Comparison of ENCODE assay signal across 1 cellular context in the genomic region with DNA sequence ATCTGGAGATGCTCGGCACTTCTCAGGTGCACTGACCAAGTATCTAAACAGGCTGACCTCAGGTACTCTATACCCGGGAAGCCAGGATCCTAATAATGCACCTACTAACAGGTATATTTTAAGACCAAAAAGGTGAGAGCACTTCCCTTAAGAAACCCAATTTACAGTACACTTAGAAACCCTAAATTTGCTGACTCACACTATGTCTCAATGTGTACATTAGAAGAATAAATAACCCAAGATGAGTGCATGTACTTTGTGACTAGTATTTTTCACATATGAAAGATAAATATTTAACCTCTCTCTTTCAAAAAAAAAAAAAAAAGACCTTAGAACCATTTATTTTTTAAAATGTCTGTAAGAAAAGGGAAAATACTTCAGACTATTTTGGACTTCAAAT.
A peak's percentile ranks its signal among the peaks of the same experiment; 100 is the strongest.
TF ChIP-seq lines count a peak whose summit lies in the region.

No MANE protein-coding gene starts in this region.

TF ChIP-seq in HepG2, 621 proteins besides CTCF, POLR2A, EP300 and RAD21 (continued from another document):
- TF ChIP-seq SOX13 (IDR thresholded peaks at IDR 0.05) (no peak), SOX13 (CRISPR knock-in tag; conservative IDR thresholded peaks at IDR 0.05 in 1 of 2, IDR thresholded peaks at IDR 0.05 in 1 of 2) (peak in 1 of 2 experiments; percentile 14; a peak in 1 of 4 replicates), GATAD2A (CRISPR knock-in tag; IDR thresholded peaks at IDR 0.05) (peak; percentile 76), ARNT2 (CRISPR knock-in tag; IDR thresholded peaks at IDR 0.05; ENCODE audit: low read depth) (no peak), MAFF (IDR thresholded peaks at IDR 0.05; ENCODE audit: low read depth, low read length) (peak; percentile 97), SAP130 (CRISPR knock-in tag; IDR thresholded peaks at IDR 0.05; ENCODE audit: low read depth) (peak; percentile 53; the same call in 1 of the 2 replicates), NFE2L2 (IDR thresholded peaks at IDR 0.05; ENCODE audit: low read length) (peak; percentile 98), HNF4A (CRISPR knock-in tag; IDR thresholded peaks at IDR 0.05) (peak; percentile 47), NFYB (CRISPR knock-in tag; IDR thresholded peaks at IDR 0.05) (no peak), ZKSCAN8 (CRISPR knock-in tag; IDR thresholded peaks at IDR 0.05; ENCODE audit: borderline replicate concordance) (no peak), RXRB (CRISPR knock-in tag; IDR thresholded peaks at IDR 0.05; ENCODE audit: borderline replicate concordance) (0 out of 2 replicates have a peak, but pooled peaks have one; percentile 10), FOXP1 (IDR thresholded peaks at IDR 0.05) (no peak), FOXP1 (CRISPR knock-in tag; IDR thresholded peaks at IDR 0.05) (peak; percentile 15; the same call in 1 of the 2 replicates), NFKB2 (CRISPR knock-in tag; IDR thresholded peaks at IDR 0.05; ENCODE audit: borderline replicate concordance) (no peak)
- TF ChIP-seq, protein P1, sequence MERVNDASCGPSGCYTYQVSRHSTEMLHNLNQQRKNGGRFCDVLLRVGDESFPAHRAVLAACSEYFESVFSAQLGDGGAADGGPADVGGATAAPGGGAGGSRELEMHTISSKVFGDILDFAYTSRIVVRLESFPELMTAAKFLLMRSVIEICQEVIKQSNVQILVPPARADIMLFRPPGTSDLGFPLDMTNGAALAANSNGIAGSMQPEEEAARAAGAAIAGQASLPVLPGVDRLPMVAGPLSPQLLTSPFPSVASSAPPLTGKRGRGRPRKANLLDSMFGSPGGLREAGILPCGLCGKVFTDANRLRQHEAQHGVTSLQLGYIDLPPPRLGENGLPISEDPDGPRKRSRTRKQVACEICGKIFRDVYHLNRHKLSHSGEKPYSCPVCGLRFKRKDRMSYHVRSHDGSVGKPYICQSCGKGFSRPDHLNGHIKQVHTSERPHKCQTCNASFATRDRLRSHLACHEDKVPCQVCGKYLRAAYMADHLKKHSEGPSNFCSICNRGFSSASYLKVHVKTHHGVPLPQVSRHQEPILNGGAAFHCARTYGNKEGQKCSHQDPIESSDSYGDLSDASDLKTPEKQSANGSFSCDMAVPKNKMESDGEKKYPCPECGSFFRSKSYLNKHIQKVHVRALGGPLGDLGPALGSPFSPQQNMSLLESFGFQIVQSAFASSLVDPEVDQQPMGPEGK (CRISPR knock-in tag; IDR thresholded peaks at IDR 0.05) = no peak
- TF ChIP-seq, protein P2, sequence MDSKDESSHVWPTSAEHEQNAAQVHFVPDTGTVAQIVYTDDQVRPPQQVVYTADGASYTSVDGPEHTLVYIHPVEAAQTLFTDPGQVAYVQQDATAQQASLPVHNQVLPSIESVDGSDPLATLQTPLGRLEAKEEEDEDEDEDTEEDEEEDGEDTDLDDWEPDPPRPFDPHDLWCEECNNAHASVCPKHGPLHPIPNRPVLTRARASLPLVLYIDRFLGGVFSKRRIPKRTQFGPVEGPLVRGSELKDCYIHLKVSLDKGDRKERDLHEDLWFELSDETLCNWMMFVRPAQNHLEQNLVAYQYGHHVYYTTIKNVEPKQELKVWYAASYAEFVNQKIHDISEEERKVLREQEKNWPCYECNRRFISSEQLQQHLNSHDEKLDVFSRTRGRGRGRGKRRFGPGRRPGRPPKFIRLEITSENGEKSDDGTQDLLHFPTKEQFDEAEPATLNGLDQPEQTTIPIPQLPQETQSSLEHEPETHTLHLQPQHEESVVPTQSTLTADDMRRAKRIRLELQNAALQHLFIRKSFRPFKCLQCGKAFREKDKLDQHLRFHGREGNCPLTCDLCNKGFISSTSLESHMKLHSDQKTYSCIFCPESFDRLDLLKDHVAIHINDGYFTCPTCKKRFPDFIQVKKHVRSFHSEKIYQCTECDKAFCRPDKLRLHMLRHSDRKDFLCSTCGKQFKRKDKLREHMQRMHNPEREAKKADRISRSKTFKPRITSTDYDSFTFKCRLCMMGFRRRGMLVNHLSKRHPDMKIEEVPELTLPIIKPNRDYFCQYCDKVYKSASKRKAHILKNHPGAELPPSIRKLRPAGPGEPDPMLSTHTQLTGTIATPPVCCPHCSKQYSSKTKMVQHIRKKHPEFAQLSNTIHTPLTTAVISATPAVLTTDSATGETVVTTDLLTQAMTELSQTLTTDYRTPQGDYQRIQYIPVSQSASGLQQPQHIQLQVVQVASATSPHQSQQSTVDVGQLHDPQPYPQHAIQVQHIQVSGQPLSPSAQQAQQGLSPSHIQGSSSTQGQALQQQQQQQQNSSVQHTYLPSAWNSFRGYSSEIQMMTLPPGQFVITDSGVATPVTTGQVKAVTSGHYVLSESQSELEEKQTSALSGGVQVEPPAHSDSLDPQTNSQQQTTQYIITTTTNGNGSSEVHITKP (CRISPR knock-in tag; IDR thresholded peaks at IDR 0.05; ENCODE audit: low read depth) = no peak
- TF ChIP-seq, protein P3, sequence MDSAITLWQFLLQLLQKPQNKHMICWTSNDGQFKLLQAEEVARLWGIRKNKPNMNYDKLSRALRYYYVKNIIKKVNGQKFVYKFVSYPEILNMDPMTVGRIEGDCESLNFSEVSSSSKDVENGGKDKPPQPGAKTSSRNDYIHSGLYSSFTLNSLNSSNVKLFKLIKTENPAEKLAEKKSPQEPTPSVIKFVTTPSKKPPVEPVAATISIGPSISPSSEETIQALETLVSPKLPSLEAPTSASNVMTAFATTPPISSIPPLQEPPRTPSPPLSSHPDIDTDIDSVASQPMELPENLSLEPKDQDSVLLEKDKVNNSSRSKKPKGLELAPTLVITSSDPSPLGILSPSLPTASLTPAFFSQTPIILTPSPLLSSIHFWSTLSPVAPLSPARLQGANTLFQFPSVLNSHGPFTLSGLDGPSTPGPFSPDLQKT (CRISPR knock-in tag; IDR thresholded peaks at IDR 0.05; ENCODE audit: borderline replicate concordance) = no peak
- TF ChIP-seq, protein P4, sequence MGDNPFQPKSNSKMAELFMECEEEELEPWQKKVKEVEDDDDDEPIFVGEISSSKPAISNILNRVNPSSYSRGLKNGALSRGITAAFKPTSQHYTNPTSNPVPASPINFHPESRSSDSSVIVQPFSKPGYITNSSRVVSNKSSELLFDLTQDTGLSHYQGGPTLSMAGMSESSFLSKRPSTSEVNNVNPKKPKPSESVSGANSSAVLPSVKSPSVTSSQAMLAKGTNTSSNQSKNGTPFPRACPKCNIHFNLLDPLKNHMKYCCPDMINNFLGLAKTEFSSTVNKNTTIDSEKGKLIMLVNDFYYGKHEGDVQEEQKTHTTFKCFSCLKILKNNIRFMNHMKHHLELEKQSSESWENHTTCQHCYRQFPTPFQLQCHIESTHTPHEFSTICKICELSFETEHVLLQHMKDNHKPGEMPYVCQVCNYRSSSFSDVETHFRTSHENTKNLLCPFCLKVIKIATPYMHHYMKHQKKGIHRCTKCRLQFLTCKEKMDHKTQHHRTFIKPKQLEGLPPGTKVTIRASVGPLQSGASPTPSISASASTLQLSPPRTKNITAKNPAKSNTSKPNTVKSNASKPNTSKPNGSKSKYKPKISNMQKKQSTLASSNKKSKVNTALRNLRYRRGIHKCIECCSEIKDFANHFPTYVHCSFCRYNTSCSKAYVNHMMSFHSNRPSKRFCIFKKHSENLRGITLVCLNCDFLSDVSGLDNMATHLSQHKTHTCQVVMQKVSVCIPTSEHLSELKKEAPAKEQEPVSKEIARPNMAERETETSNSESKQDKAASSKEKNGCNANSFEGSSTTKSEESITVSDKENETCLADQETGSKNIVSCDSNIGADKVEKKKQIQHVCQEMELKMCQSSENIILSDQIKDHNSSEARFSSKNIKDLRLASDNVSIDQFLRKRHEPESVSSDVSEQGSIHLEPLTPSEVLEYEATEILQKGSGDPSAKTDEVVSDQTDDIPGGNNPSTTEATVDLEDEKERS (CRISPR knock-in tag; IDR thresholded peaks at IDR 0.05) = no peak
